Comparison of ENCODE assay signal across 8 cellular contexts in the genomic region with DNA sequence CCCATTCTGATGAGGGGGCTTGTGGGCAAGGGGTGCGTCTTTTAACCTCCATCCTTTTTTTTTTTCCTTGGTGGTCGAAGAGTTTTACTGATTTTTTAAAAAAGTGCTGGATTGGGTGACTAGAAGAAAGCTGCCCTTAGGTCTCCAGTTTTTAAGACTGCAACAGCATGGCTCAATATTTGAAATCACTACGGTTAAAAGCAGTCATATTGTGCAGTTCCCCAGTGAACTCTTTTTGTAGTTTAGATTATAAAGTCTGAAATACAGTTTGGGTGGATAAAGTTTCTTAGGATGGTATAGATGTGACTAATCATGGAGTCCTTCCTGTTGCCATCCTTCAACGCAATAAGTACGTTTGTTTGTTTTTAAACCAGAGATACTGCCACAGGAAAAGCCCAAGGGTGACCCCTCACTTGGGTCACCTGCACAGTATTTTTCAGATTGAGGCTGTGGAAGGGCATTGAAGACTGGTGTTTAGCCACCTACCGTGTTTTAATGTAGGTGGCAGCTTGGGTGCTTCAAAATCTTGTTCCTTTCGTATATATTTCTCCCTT. TPM values are rescaled to one million over a fixed set of nuclear protein-coding genes. Genes with fewer than 3 reads are reported as not detected.
DNase-seq lines count a peak whose midpoint lies in the region; ATAC-seq and TF ChIP-seq lines count a peak whose summit lies in the region.

No MANE protein-coding gene starts in this region.

- POLR2A ChIA-PET in HCT116 (lab: Charles Lee), result interaction anchor here (1.3 to 1.6 kb wide), 2 partner anchors 10 to 11 kb away, joined by 4 to 5 read pairs; no protein-coding TSS in a partner anchor

- DNase-seq in HCT116 (ENCODE audit: low read depth, low spot score) (no peak), SW 1271 (lab: John Stamatoyannopoulos, UW) (peak; percentile 4 to 62), fibroblast of pulmonary artery (ENCODE audit: low read depth) (peak; percentile 30), skeletal muscle cell (ENCODE audit: low read depth) (no peak), putamen (ENCODE audit: low spot score) (no peak)

- RAD21 ChIA-PET in HCT116 (lab: Charles Lee; ENCODE audit: low non-redundant PET in 1 of 2, low total read pairs in 2 of 2, uncharacterized antibody in 2 of 2, unreplicated experiment in 2 of 2), result no interaction called here

- ATAC-seq in HCT116, result no peak
- no peak for ATAC-seq in HG03108 (IDR thresholded peaks at IDR 0.05; ENCODE audit: unreplicated experiment)
- ATAC-seq in HG02852 (IDR thresholded peaks at IDR 0.05; ENCODE audit: unreplicated experiment), result no peak
- no peak for ATAC-seq in HG03432 (IDR thresholded peaks at IDR 0.05; ENCODE audit: unreplicated experiment)

- TF ChIP-seq CTCF in HCT116 (IDR thresholded peaks at IDR 0.05 in 2 of 3, conservative IDR thresholded peaks at IDR 0.05 in 1 of 3; ENCODE audit: borderline replicate concordance in 1 of 3, insufficient read depth in 1 of 3, low read depth in 2 of 3, low read length in 2 of 3) (no peak), fibroblast of pulmonary artery (IDR thresholded peaks at IDR 0.05; ENCODE audit: low read length, missing control alignments) (no peak)

- H3K36me3 ChIP-seq in HCT116 (ENCODE audit: control insufficient read depth in 1 of 2, insufficient read depth in 2 of 2, low read length in 2 of 2), result peaks cover 11 to 15% of the 10 kb centered on the region in 2 experiments; a peak in 3 of 4 replicates

- H3K9me3 ChIP-seq in HCT116 (ENCODE audit: control insufficient read depth in 1 of 2, insufficient read depth in 1 of 2, low read depth in 1 of 2, low read length in 2 of 2), result no peaks in the 10 kb centered on the region

- no peaks in the 10 kb centered on the region for H3K27me3 ChIP-seq in HCT116 (ENCODE audit: insufficient read depth, low read length)

- H3K4me1 ChIP-seq in HCT116 (ENCODE audit: control insufficient read depth in 1 of 2, insufficient read depth in 2 of 2, low read length in 2 of 2), result peaks cover 6 to 21% of the 10 kb centered on the region in 2 experiments; a peak in 3 of 4 replicates

- no peaks in the 10 kb centered on the region for H4K20me1 ChIP-seq in HCT116 (ENCODE audit: insufficient read depth)

- CTCF ChIA-PET in HCT116 (lab: Charles Lee), result interaction anchor here (0.6 to 1.5 kb wide), 3 partner anchors 17 to 572 kb away, joined by 3 to 6 read pairs (median 3); no protein-coding TSS in a partner anchor

- peak overlapping the region; percentile 85 for H3K4me2 ChIP-seq in HCT116 (ENCODE audit: low read length)

- H3K4me3 ChIP-seq in HCT116 (replicated peaks in 1 of 2; ENCODE audit: low read depth in 1 of 2, low read length in 2 of 2), result peak overlapping the region; percentile 64 to 83
- H3K4me3 ChIP-seq in fibroblast of pulmonary artery (replicated peaks; ENCODE audit: low read depth, low read length), result peak overlapping the region; percentile 77
- peak overlapping the region; percentile 80 for H3K4me3 ChIP-seq in skeletal muscle cell (ENCODE audit: low read depth, low read length)

- no peak for TF ChIP-seq POLR2A in HCT116 (IDR thresholded peaks at IDR 0.05; ENCODE audit: borderline replicate concordance, extremely low read depth, insufficient read depth, insufficient read length)

- H2AFZ ChIP-seq in HCT116 (ENCODE audit: low read depth, low read length, poor library complexity, severe bottlenecking), result no peak overlapping the region

- peaks cover 35% of the 10 kb centered on the region for H3K79me2 ChIP-seq in HCT116 (ENCODE audit: insufficient read depth, low read length)

- intact Hi-C loops in HCT116 (cut with micrococcal nuclease), result loop anchor here (5.0 kb wide), 1 partner anchor 168 kb away; a partner anchor contains a TSS

- peak overlapping the region; percentile 93 for H3K9ac ChIP-seq in HCT116 (ENCODE audit: low read length)

- H3K27ac ChIP-seq in HCT116 (ENCODE audit: low read depth, low read length), result peak overlapping the region; percentile 86; the same call in 1 of the 2 replicates

- BruUV-seq in HCT116 (replicated peaks; lab: Mats Ljungman, UMichigan), result TSS peak; percentile 86

- no peaks in the 10 kb centered on the region for H3K9me2 ChIP-seq in HCT116 (ENCODE audit: insufficient read depth)

- no peak for TF ChIP-seq RAD21 in HCT116 (IDR thresholded peaks at IDR 0.05; ENCODE audit: low read depth)

TF ChIP-seq in HCT116, 20 proteins besides CTCF, POLR2A, EP300 and RAD21:
- 0 out of 2 replicates have a peak, but pooled peaks have one; percentile 2 for TF ChIP-seq ELF1 (IDR thresholded peaks at IDR 0.05; ENCODE audit: borderline replicate concordance, low read depth)
- no peak for TF ChIP-seq SRF (IDR thresholded peaks at IDR 0.05; ENCODE audit: low read depth)

RNA-seq across cellular contexts. Expression of a gene that starts 0.5 kb away (rescaled TPM):
- 58.7 TPM for total RNA-seq in HCT116 (2021; ENCODE audit: unreplicated experiment)
- 14.6 and 24.3 TPM in 2 replicates for polyA plus RNA-seq in HCT116 (2012)

RNA-seq across cellular contexts. Expression of a gene that starts 0.9 kb away (rescaled TPM):
- 4.9 TPM for total RNA-seq in HCT116 (2021; ENCODE audit: unreplicated experiment)
- polyA plus RNA-seq in HCT116 (2012), result 0.71 and 0.86 TPM in 2 replicates

Comparison
In these comparisons a context has a peak if more than half of its experiments do, and no peak if none do; other contexts are left out.
1. DNase-seq: peak in SW 1271 (2 of 2) and fibroblast of pulmonary artery (single experiment); none in HCT116 (single experiment), skeletal muscle cell (single experiment) and putamen (single experiment).
2. Peak in every context shown above with its lines, with median percentiles within 50 percentile points of each other: H3K4me3 ChIP-seq.